14 cellular contexts compared by ENCODE assay signal in genomic region chr5:143886621-143887301, GRCh38.
DNase-seq lines count a peak whose midpoint lies in the region; ATAC-seq and TF ChIP-seq lines count a peak whose summit lies in the region.
"Had no signal": no experiment of that assay in that cellular context is flagged by ENCODE, and none has a peak within 500 bp of the region (broad histone marks: within the 10 kb centered on the region; RNA-seq: fewer than 3 reads in every experiment).

No MANE protein-coding gene starts in this region.

- peaks cover 22% of the 10 kb centered on the region for H3K27me3 Mint-ChIP-seq in Caco-2 (ENCODE audit: insufficient read depth, unreplicated experiment)
- H3K27me3 Mint-ChIP-seq in immature natural killer cell (ENCODE audit: low read depth in 3 of 3), result peaks cover 2 to 3% (median 2%) of the 10 kb centered on the region in 3 donors

- DNase-seq in Right ventricle myocardium superior (no peak), cardiac septum (ENCODE audit: low spot score) (no peak), coronary artery (ENCODE audit: low spot score) (no peak), myocyte (ENCODE audit: low read depth) (peak; percentile 23), iPS-NIHi11 (ENCODE audit: low spot score) (no peak), SK-N-DZ (ENCODE audit: low spot score) (no peak), Caco-2 (no peak), immature natural killer cell (no peak)
- DNase-seq: activated naive CD8-positive, alpha-beta T cell treated with anti-CD3 and anti-CD28 coated beads, Interleukin-2, amount 50 U/mL, for 24 hours; activated T-cell treated with anti-CD3 and anti-CD28 coated beads for 4 hours; left colon; SW 1271 had no signal

- no peaks in the 10 kb centered on the region; the same call in 1 of the 2 replicates for H3K27me3 ChIP-seq in Caco-2 (replicated peaks; ENCODE audit: control insufficient read depth, insufficient read depth, low read length)

- TF ChIP-seq CTCF in coronary artery (IDR thresholded peaks at IDR 0.05) (no peak), Caco-2 (IDR thresholded peaks at IDR 0.05; ENCODE audit: insufficient read depth in 1 of 2, low read depth in 1 of 2, low read length in 1 of 2, severe bottlenecking in 1 of 2, unreplicated experiment in 1 of 2) (no peak)

- H3K9me3 Mint-ChIP-seq in Caco-2 (ENCODE audit: unreplicated experiment), result no peaks in the 10 kb centered on the region
- H3K9me3 Mint-ChIP-seq in immature natural killer cell, result no peaks in the 10 kb centered on the region
- H3K9me3 Mint-ChIP-seq: activated naive CD8-positive, alpha-beta T cell treated with anti-CD3 and anti-CD28 coated beads, Interleukin-2, amount 50 U/mL, for 24 hours; neural crest cell had no signal

- H3K27ac Mint-ChIP-seq in Caco-2 (ENCODE audit: unreplicated experiment) (no peak overlapping the region), immature natural killer cell (no peak overlapping the region)
- H3K27ac Mint-ChIP-seq: activated naive CD8-positive, alpha-beta T cell treated with anti-CD3 and anti-CD28 coated beads, Interleukin-2, amount 50 U/mL, for 24 hours had no signal

- H3K4me1 Mint-ChIP-seq in Caco-2 (ENCODE audit: low read depth, unreplicated experiment), result no peaks in the 10 kb centered on the region
- no peaks in the 10 kb centered on the region for H3K4me1 Mint-ChIP-seq in immature natural killer cell
- H3K4me1 Mint-ChIP-seq: activated naive CD8-positive, alpha-beta T cell treated with anti-CD3 and anti-CD28 coated beads, Interleukin-2, amount 50 U/mL, for 24 hours had no signal

- H3K27ac ChIP-seq in coronary artery, result peak overlapping the region in 1 of 2 donors; percentile 17
- H3K27ac ChIP-seq: KMS-11 had no signal

- no peaks in the 10 kb centered on the region for H3K4me1 ChIP-seq in Caco-2

- ATAC-seq in Right ventricle myocardium superior (ENCODE audit: poor library complexity), result peak; percentile 48
- ATAC-seq: activated naive CD8-positive, alpha-beta T cell treated with anti-CD3 and anti-CD28 coated beads, Interleukin-2, amount 50 U/mL, for 24 hours; left colon had no signal

- POLR2A ChIA-PET in Caco-2 (lab: Charles Lee), result no interaction called here

- peak overlapping the region; percentile 29 for H3K4me3 ChIP-seq in coronary artery
- no peak overlapping the region for H3K4me3 ChIP-seq in Caco-2 (ENCODE audit: low read depth, low read length)

- H3K36me3 ChIP-seq in Caco-2 (ENCODE audit: control insufficient read depth, insufficient read depth, low read length), result no peaks in the 10 kb centered on the region

- no TSS peak for BruUV-seq in Caco-2 (replicated peaks; lab: Mats Ljungman, UMichigan)

- intact Hi-C loops in Right ventricle myocardium superior (cut with DNase I), result no loop called here
- intact Hi-C loops in cardiac septum (cut with DNase I), result no loop called here
- intact Hi-C loops in Caco-2 (cut with micrococcal nuclease; ENCODE audit: unreplicated experiment), result no loop called here

- no peaks in the 10 kb centered on the region for H3K9me3 ChIP-seq in Caco-2

- H3K4me3 Mint-ChIP-seq in Caco-2 (ENCODE audit: unreplicated experiment) (no peak overlapping the region), immature natural killer cell (no peak overlapping the region)
- H3K4me3 Mint-ChIP-seq: activated naive CD8-positive, alpha-beta T cell treated with anti-CD3 and anti-CD28 coated beads, Interleukin-2, amount 50 U/mL, for 24 hours; neural crest cell had no signal

- H3K36me3 Mint-ChIP-seq in Caco-2 (ENCODE audit: insufficient read depth, unreplicated experiment), result no peaks in the 10 kb centered on the region
- no peaks in the 10 kb centered on the region for H3K36me3 Mint-ChIP-seq in immature natural killer cell

- CTCF ChIA-PET in Caco-2 (lab: Charles Lee), result no interaction called here
